15 cellular contexts compared by ENCODE assay signal in the genomic region with DNA sequence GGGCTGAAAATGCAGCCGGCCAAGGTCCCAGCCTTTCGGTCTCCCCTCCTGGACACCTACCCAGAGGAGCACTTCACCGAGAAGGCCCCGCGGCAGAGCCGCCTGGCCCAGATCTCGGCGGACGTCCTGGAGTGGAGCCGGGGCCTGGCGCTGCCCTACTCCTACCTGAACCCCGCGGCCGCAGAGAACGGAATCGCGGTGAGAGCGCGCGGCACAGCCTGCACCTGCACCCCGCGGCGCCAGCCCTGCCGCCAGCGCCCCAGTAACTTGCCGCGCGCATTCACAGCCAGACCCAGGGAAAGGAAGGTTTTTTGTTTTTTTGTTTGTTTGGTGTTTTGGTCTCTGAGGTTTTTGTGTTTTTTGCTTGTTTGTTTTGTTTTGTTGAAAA. TPM values are rescaled to one million over a fixed set of nuclear protein-coding genes. Genes with fewer than 3 reads are reported as not detected.
DNase-seq lines count a peak whose midpoint lies in the region; ATAC-seq, FAIRE-seq and TF ChIP-seq lines count a peak whose summit lies in the region.
"Had no signal": no experiment of that assay in that cellular context is flagged by ENCODE, and none has a peak within 500 bp of the region (broad histone marks: within the 10 kb centered on the region; RNA-seq: fewer than 3 reads in every experiment).

No MANE protein-coding gene starts in this region.

- H3K4me1 Mint-ChIP-seq in CD14-positive monocyte: peaks cover 76% of the 10 kb centered on the region
- peaks cover 24% of the 10 kb centered on the region for H3K4me1 Mint-ChIP-seq in nephron

- CTCF ChIA-PET in H1 (lab: Charles Lee; ENCODE audit: partially characterized antibody): interaction anchor here (3.3 to 17.3 kb wide), 5 partner anchors 11 to 45 kb away, joined by 14 to 315 read pairs (median 219); partner anchors contain the start of genes ALOX12B and ALOXE3

- no peak overlapping the region for H3K56ac ChIP-seq in H1 (replicated peaks; ENCODE audit: insufficient read length, low read depth, low read length)

- H3K9ac ChIP-seq in HUES48 (ENCODE audit: low read depth, low read length) (no peak overlapping the region), H1 (replicated peaks in 1 of 4; ENCODE audit: extremely low read depth in 1 of 4, low read depth in 3 of 4, low read length in 3 of 4) (no peak overlapping the region)

- H4K91ac ChIP-seq in H1 (replicated peaks; ENCODE audit: insufficient read length, low read length): no peak overlapping the region

- H3K27me3 Mint-ChIP-seq in CD14-positive monocyte (ENCODE audit: low read depth in 3 of 3) (peaks cover 48 to 53% (median 52%) of the 10 kb centered on the region in 3 donors), nephron (ENCODE audit: low read depth) (peaks cover 100% of the 10 kb centered on the region)

- no peak for DNase-seq in CD14-positive monocyte (ENCODE audit: low spot score)
- peak in 1 of 2 experiments; percentile 65 for DNase-seq in H1 (ENCODE audit: low read depth in 1 of 2, low spot score in 2 of 2)
- no peak for DNase-seq in pons (ENCODE audit: low spot score)
- no peak for DNase-seq in superior temporal gyrus (ENCODE audit: extremely low spot score)
- no peak for DNase-seq in foreskin fibroblast
- DNase-seq: Calu3, erythroblast, islet precursor cell, NCI-H510A had no signal

- TF ChIP-seq RAD21 in H1 (IDR thresholded peaks at IDR 0.05 in 1 of 2, conservative IDR thresholded peaks at IDR 0.05 in 1 of 2; ENCODE audit: low read depth in 2 of 2, low read length in 2 of 2): no peak

- intact Hi-C loops in CD14-positive monocyte (cut with micrococcal nuclease): no loop called here

- H3K36me3 ChIP-seq in HUES48 (ENCODE audit: control insufficient read depth, insufficient read depth, low read length) (no peaks in the 10 kb centered on the region), H1 (ENCODE audit: control insufficient read depth in 2 of 4, insufficient read depth in 4 of 4, low read length in 3 of 4) (no peaks in the 10 kb centered on the region)
- H3K36me3 ChIP-seq: upper lobe of left lung had no signal

- no peak overlapping the region; the same call in 1 of the 2 replicates for H3K18ac ChIP-seq in H1 (ENCODE audit: extremely low read depth, low read length)

- no peaks in the 10 kb centered on the region for H3K79me2 ChIP-seq in H1 (ENCODE audit: control insufficient read depth in 1 of 2, insufficient read depth in 2 of 2, low read length in 2 of 2)

- H3K23me2 ChIP-seq in H1 (ENCODE audit: low read depth, low read length): peaks cover 10% of the 10 kb centered on the region

- H2AK5ac ChIP-seq in H1 (ENCODE audit: low read depth, low read length): no peak overlapping the region

- peak overlapping the region; percentile 97 to 99 for H3K4me2 ChIP-seq in H1 (ENCODE audit: insufficient read depth in 1 of 2, low read depth in 2 of 2, low read length in 2 of 2)

- H3K4me3 ChIP-seq in HUES48 (ENCODE audit: low read depth, low read length) (peak overlapping the region; percentile 59), H1 (ENCODE audit: extremely low read depth in 1 of 4, insufficient read depth in 2 of 4, low read depth in 3 of 4, low read length in 4 of 4) (peak overlapping the region; percentile 34 to 65 (median 50); a peak in 7 of 8 replicates), foreskin fibroblast (ENCODE audit: low read depth in 1 of 2, low read length in 2 of 2) (no peak overlapping the region)

- H3K9me3 Mint-ChIP-seq in CD14-positive monocyte: peaks cover 0 to 13% (median 7%) of the 10 kb centered on the region in 7 donors
- no peaks in the 10 kb centered on the region for H3K9me3 Mint-ChIP-seq in nephron

- H4K20me1 ChIP-seq in H1 (replicated peaks in 1 of 2; ENCODE audit: control insufficient read depth in 1 of 2, insufficient read depth in 2 of 2, low read length in 2 of 2): peaks cover 3 to 6% of the 10 kb centered on the region in 2 experiments

- TF ChIP-seq POLR2A in H1 (IDR thresholded peaks at IDR 0.05; ENCODE audit: control extremely low read depth in 1 of 2, low read depth in 2 of 2, low read length in 2 of 2): no peak

- H3K36me3 Mint-ChIP-seq in CD14-positive monocyte (peaks cover 11 to 18% of the 10 kb centered on the region in 2 donors), nephron (ENCODE audit: low read depth) (no peaks in the 10 kb centered on the region)

- no peak overlapping the region for H3K23ac ChIP-seq in H1 (ENCODE audit: insufficient read length)

- no peak for TF ChIP-seq EP300 in H1 (IDR thresholded peaks at IDR 0.05; ENCODE audit: borderline replicate concordance in 1 of 2, low read depth in 2 of 2, low read length in 2 of 2)

- H3K27me3 ChIP-seq in HUES48 (ENCODE audit: control insufficient read depth, insufficient read depth, low read length): peaks cover 89% of the 10 kb centered on the region
- H3K27me3 ChIP-seq in H1 (replicated peaks in 1 of 4; ENCODE audit: control insufficient read depth in 3 of 4, extremely low read depth in 1 of 4, insufficient read depth in 3 of 4, low read length in 3 of 4): peaks cover 39 to 84% (median 64%) of the 10 kb centered on the region in 4 experiments

- H4K5ac ChIP-seq in H1 (ENCODE audit: insufficient read length, low read depth, low read length): no peak overlapping the region

- H3K4me3 Mint-ChIP-seq in CD14-positive monocyte (peak overlapping the region; percentile 76 to 95), nephron (peak overlapping the region; percentile 61 to 63 (median 63))

- no peaks in the 10 kb centered on the region; the same call in 1 of the 2 replicates for H3K79me1 ChIP-seq in H1 (ENCODE audit: low read depth, low read length)

- no peak for TF ChIP-seq CTCF in CD14-positive monocyte (IDR thresholded peaks at IDR 0.05)
- no peak for TF ChIP-seq CTCF in H1 (IDR thresholded peaks at IDR 0.05; ENCODE audit: control extremely low read depth in 1 of 3, insufficient read depth in 1 of 3, low read depth in 1 of 3, low read length in 3 of 3)
- no peak for TF ChIP-seq CTCF in nephron (IDR thresholded peaks at IDR 0.05; ENCODE audit: unreplicated experiment in 3 of 3)
- no peak for TF ChIP-seq CTCF in foreskin fibroblast (IDR thresholded peaks at IDR 0.05; ENCODE audit: low read depth, low read length)

- peak overlapping the region in 2 of 7 donors; percentile 34 to 62 for H3K27ac Mint-ChIP-seq in CD14-positive monocyte
- H3K27ac Mint-ChIP-seq in nephron: no peak overlapping the region

- no peak overlapping the region for H2AFZ ChIP-seq in H1 (ENCODE audit: low read length)

- no peak overlapping the region for H2BK5ac ChIP-seq in H1 (ENCODE audit: low read depth, low read length)

- FAIRE-seq in H1 (lab: Jason Lieb, UNC): no peak

- no peak overlapping the region for H3K14ac ChIP-seq in H1 (ENCODE audit: insufficient read length)

- POLR2A ChIA-PET in H1 (lab: Charles Lee; ENCODE audit: partially characterized antibody): interaction anchor here (2.5 kb wide), 1 partner anchor 10 kb away, joined by 10 read pairs; no protein-coding TSS in a partner anchor

- no peak overlapping the region for H2BK15ac ChIP-seq in H1 (ENCODE audit: low read length)

- no peak overlapping the region for H2BK120ac ChIP-seq in H1 (replicated peaks; ENCODE audit: low read depth, low read length)

- H3K4me1 ChIP-seq in HUES48 (ENCODE audit: control insufficient read depth, insufficient read depth, low read length) (peaks cover 11% of the 10 kb centered on the region), H1 (replicated peaks in 1 of 4; ENCODE audit: control insufficient read depth in 3 of 4, insufficient read depth in 4 of 4, low read length in 3 of 4) (peaks cover 0 to 23% (median 9%) of the 10 kb centered on the region in 4 experiments; a peak in 5 of 7 replicates)

- WGBS in H1 (ENCODE audit: extremely low coverage in 1 of 2, insufficient coverage in 1 of 2, insufficient read length in 1 of 2, insufficient replicate concordance in 2 of 2, low coverage in 1 of 2, low lambda C conversion rate in 2 of 2, missing lambda C conversion rate in 1 of 2), 2 experiments: 5% methylated on average over 28 of the region's 28 CpGs; no CpG with 5 or more reads in 1 of the 2 experiments

- H4K8ac ChIP-seq in H1 (ENCODE audit: extremely low read depth, insufficient read depth, low read length): peak overlapping the region; percentile 9; the same call in 1 of the 2 replicates

- H3K27ac ChIP-seq in HUES48 (ENCODE audit: low read depth, low read length) (no peak overlapping the region), H1 (ENCODE audit: low read depth, low read length) (no peak overlapping the region)
- H3K27ac ChIP-seq: upper lobe of left lung had no signal

- ATAC-seq in GM18868 (IDR thresholded peaks at IDR 0.05; ENCODE audit: unreplicated experiment): no peak

- H3K4ac ChIP-seq in H1 (replicated peaks; ENCODE audit: insufficient read length, low read depth, low read length): no peak overlapping the region

- no peak overlapping the region for H2BK20ac ChIP-seq in H1 (ENCODE audit: low read length)

- H3K9me3 ChIP-seq in HUES48 (ENCODE audit: control insufficient read depth, insufficient read depth, low read length) (no peaks in the 10 kb centered on the region), H1 (ENCODE audit: insufficient read depth in 2 of 2, low read depth in 1 of 2, low read length in 1 of 2) (no peaks in the 10 kb centered on the region)
- H3K9me3 ChIP-seq: upper lobe of left lung had no signal

- no peak overlapping the region for H2BK12ac ChIP-seq in H1 (ENCODE audit: low read depth, low read length)

RNA-seq across cellular contexts. Expression of gene ALOX12B, which starts 15.2 kb away (rescaled TPM):
- not detected for polyA plus RNA-seq in CD14-positive monocyte
- not detected in 2 replicates for total RNA-seq in H1 (2021; fragmentation: NEBNext Ultra II Directional; extraction: Animal tissue kit (Norgen Biotek cat#: 25700))
- 0.82 and 0.86 TPM in 2 replicates for polyA plus RNA-seq in H1 (2011; rRNA removed)
- polyA plus RNA-seq in H1 (2011; cell fraction: cytosol; rRNA removed): 0.45 TPM
- polyA plus RNA-seq in H1 (2011; cell fraction: nucleus; rRNA removed): 0.88 TPM
- 0.48 to 1.3 TPM (median 0.92 TPM) in 4 replicates for polyA plus RNA-seq in H1 (2012, experiment 1 of 2)
- 0.96 TPM for polyA plus RNA-seq in H1 (2012, experiment 2 of 2)
- 0.12 TPM for polyA plus RNA-seq in H1 (2013, experiment 1 of 2)
- 0.26 TPM for polyA plus RNA-seq in H1 (2013, experiment 2 of 2)
- 0.41 and 0.82 TPM in 2 replicates for polyA minus RNA-seq in H1 (2011; rRNA and poly(A)+ RNA removed)
- not detected for polyA minus RNA-seq in H1 (2011; cell fraction: cytosol; rRNA and poly(A)+ RNA removed)
- polyA minus RNA-seq in H1 (2011; cell fraction: nucleus; rRNA and poly(A)+ RNA removed): not detected
- total RNA-seq: Calu3, renal cortical epithelial cell, upper lobe of left lung had no signal

RNA-seq across cellular contexts. Expression of gene ALOX15B, which starts 33.5 kb away (rescaled TPM):
- 1 to 10 TPM; 2.0 to 2.8 TPM for polyA plus RNA-seq in CD14-positive monocyte
- 0.46 and 0.63 TPM in 2 replicates for total RNA-seq in H1 (2021; fragmentation: NEBNext Ultra II Directional; extraction: Animal tissue kit (Norgen Biotek cat#: 25700))
- polyA plus RNA-seq in H1 (2011; rRNA removed): 0.91 and 1.4 TPM in 2 replicates
- 0.76 TPM for polyA plus RNA-seq in H1 (2011; cell fraction: cytosol; rRNA removed)
- 1.3 TPM for polyA plus RNA-seq in H1 (2011; cell fraction: nucleus; rRNA removed)
- 0.42 to 0.79 TPM (median 0.60 TPM) in 4 replicates for polyA plus RNA-seq in H1 (2012, experiment 1 of 2)
- 0.26 TPM for polyA plus RNA-seq in H1 (2012, experiment 2 of 2)
- 0.73 TPM for polyA plus RNA-seq in H1 (2013, experiment 1 of 2)
- 0.70 TPM for polyA plus RNA-seq in H1 (2013, experiment 2 of 2)
- polyA minus RNA-seq in H1 (2011; rRNA and poly(A)+ RNA removed): 0.51 and 0.63 TPM in 2 replicates
- polyA minus RNA-seq in H1 (2011; cell fraction: cytosol; rRNA and poly(A)+ RNA removed): not detected
- polyA minus RNA-seq in H1 (2011; cell fraction: nucleus; rRNA and poly(A)+ RNA removed): 0.70 TPM
- total RNA-seq: Calu3 had no signal

RNA-seq across cellular contexts. Expression of gene ALOXE3, which starts 46.0 kb away (rescaled TPM):
- polyA plus RNA-seq in CD14-positive monocyte (not detected), H1 (2011; rRNA removed) (0.26 and 0.55 TPM in 2 replicates)
- total RNA-seq in H1 (2021; fragmentation: NEBNext Ultra II Directional; extraction: Animal tissue kit (Norgen Biotek cat#: 25700)): not detected in 2 replicates
- polyA plus RNA-seq in H1 (2011; cell fraction: cytosol; rRNA removed): 0.17 TPM
- polyA plus RNA-seq in H1 (2011; cell fraction: nucleus; rRNA removed): 0.40 TPM
- 0.17 to 0.50 TPM (median 0.31 TPM) in 4 replicates for polyA plus RNA-seq in H1 (2012, experiment 1 of 2)
- 0.16 TPM for polyA plus RNA-seq in H1 (2012, experiment 2 of 2)
- polyA plus RNA-seq in H1 (2013, experiment 1 of 2): 0.34 TPM
- 0.07 TPM for polyA plus RNA-seq in H1 (2013, experiment 2 of 2)
- 0.09 and 0.27 TPM in 2 replicates for polyA minus RNA-seq in H1 (2011; rRNA and poly(A)+ RNA removed)
- not detected for polyA minus RNA-seq in H1 (2011; cell fraction: cytosol; rRNA and poly(A)+ RNA removed)
- not detected for polyA minus RNA-seq in H1 (2011; cell fraction: nucleus; rRNA and poly(A)+ RNA removed)
- total RNA-seq: Calu3, renal cortical epithelial cell, SK-MEL-5, upper lobe of left lung had no signal

RNA-seq across cellular contexts. Expression of gene HES7, which starts 51.6 kb away (rescaled TPM):
- polyA plus RNA-seq in CD14-positive monocyte (not detected), H1 (2011; rRNA removed) (0.20 and 0.55 TPM in 2 replicates)
- total RNA-seq in H1 (2021; fragmentation: NEBNext Ultra II Directional; extraction: Animal tissue kit (Norgen Biotek cat#: 25700)): 0.32 and 0.69 TPM in 2 replicates
- 0.30 TPM for polyA plus RNA-seq in H1 (2011; cell fraction: cytosol; rRNA removed)
- 1.2 TPM for polyA plus RNA-seq in H1 (2011; cell fraction: nucleus; rRNA removed)
- 0.23 to 0.66 TPM (median 0.48 TPM) in 4 replicates for polyA plus RNA-seq in H1 (2012, experiment 1 of 2)
- 0.22 TPM for polyA plus RNA-seq in H1 (2012, experiment 2 of 2)
- polyA plus RNA-seq in H1 (2013, experiment 1 of 2): 0.41 TPM
- polyA plus RNA-seq in H1 (2013, experiment 2 of 2): 0.15 TPM
- 0.09 TPM in 1 of 2 replicates, not detected in the other for polyA minus RNA-seq in H1 (2011; rRNA and poly(A)+ RNA removed)
- not detected for polyA minus RNA-seq in H1 (2011; cell fraction: cytosol; rRNA and poly(A)+ RNA removed)
- polyA minus RNA-seq in H1 (2011; cell fraction: nucleus; rRNA and poly(A)+ RNA removed): not detected
- total RNA-seq: renal cortical epithelial cell, SK-MEL-5 had no signal

Comparison
In these comparisons a context has a peak if more than half of its experiments do, and no peak if none do; other contexts are left out.
1. H3K4me3 ChIP-seq: peak in HUES48 (single experiment) and H1 (4 of 4); none in foreskin fibroblast (0 of 2).